ENCODE assay signal across 1 cellular context in genomic region chr7:151225948-151226510, GRCh38.
TF ChIP-seq lines count a peak whose summit lies in the region.

No MANE protein-coding gene starts in this region.

TF ChIP-seq in HepG2, 621 proteins besides CTCF, POLR2A, EP300 and RAD21:
- TF ChIP-seq THAP7 (CRISPR knock-in tag; IDR thresholded peaks at IDR 0.05) (no peak), CEBPG (CRISPR knock-in tag; IDR thresholded peaks at IDR 0.05) (0 out of 2 replicates have a peak, but pooled peaks have one; percentile 22), CC2D1A (CRISPR knock-in tag; IDR thresholded peaks at IDR 0.05) (0 out of 2 replicates have a peak, but pooled peaks have one; percentile 41), CEBPB (IDR thresholded peaks at IDR 0.05; ENCODE audit: borderline replicate concordance, low read depth, low read length) (peak; percentile 64), ZNF484 (CRISPR knock-in tag; IDR thresholded peaks at IDR 0.05; ENCODE audit: borderline replicate concordance, low read depth) (no peak)
TF ChIP-seq in HepG2: peak in this region for 3.
